Comparison of ENCODE assay signal across 7 cellular contexts in genomic region chr4:118849867-118850812, GRCh38. TPM values are rescaled to one million over a fixed set of nuclear protein-coding genes. Genes with fewer than 3 reads are reported as not detected.
DNase-seq lines count a peak whose midpoint lies in the region; ATAC-seq and TF ChIP-seq lines count a peak whose summit lies in the region.

No MANE protein-coding gene starts in this region.

- H3K27ac ChIP-seq in Karpas-422 (ENCODE audit: low read length), result no peak overlapping the region

- H3K4me1 ChIP-seq in Karpas-422 (ENCODE audit: low read length) (peaks cover 33% of the 10 kb centered on the region), skeletal muscle satellite cell (ENCODE audit: control insufficient read depth, insufficient read depth, low read length) (peaks cover 7% of the 10 kb centered on the region)

- intact Hi-C loops in left ventricle myocardium superior (cut with micrococcal nuclease), result no loop called here

- no peaks in the 10 kb centered on the region for H3K79me2 ChIP-seq in Karpas-422 (ENCODE audit: low read length)

- H3K9me2 ChIP-seq in Karpas-422 (replicated peaks; ENCODE audit: insufficient read depth, low read length), result no peaks in the 10 kb centered on the region

- no peak for TF ChIP-seq CTCF in GM12875 (IDR thresholded peaks at IDR 0.05; ENCODE audit: borderline replicate concordance, insufficient read depth, low read depth, low read length)

- H3K9me3 ChIP-seq in Karpas-422 (ENCODE audit: low read length), result no peaks in the 10 kb centered on the region
- H3K9me3 ChIP-seq in skeletal muscle satellite cell (replicated peaks; ENCODE audit: low read length), result no peaks in the 10 kb centered on the region

- no peaks in the 10 kb centered on the region for H4K20me1 ChIP-seq in Karpas-422 (ENCODE audit: insufficient read depth, low read depth, low read length)

- no peaks in the 10 kb centered on the region for H3K27me3 ChIP-seq in Karpas-422 (ENCODE audit: low read length)
- H3K27me3 ChIP-seq in skeletal muscle satellite cell (ENCODE audit: control insufficient read depth, insufficient read depth, low read length), result no peaks in the 10 kb centered on the region

- H3K4me2 ChIP-seq in Karpas-422 (ENCODE audit: low read depth, low read length, poor library complexity, severe bottlenecking) (peak overlapping the region; percentile 80), skeletal muscle satellite cell (ENCODE audit: low read length) (peak overlapping the region; percentile 77)

- peak overlapping the region; percentile 65 for H3K9ac ChIP-seq in Karpas-422 (ENCODE audit: low read length)
- H3K9ac ChIP-seq in skeletal muscle satellite cell (ENCODE audit: low read depth, low read length), result peak overlapping the region; percentile 37

- DNase-seq in Karpas-422 (peak; percentile 75), activated T-cell treated with anti-CD3 and anti-CD28 coated beads for 4 hours (peak; percentile 25), left ventricle myocardium superior (no peak)

- H3K4me3 ChIP-seq in GM12875 (ENCODE audit: low read depth, low read length) (peak overlapping the region; percentile 12), Karpas-422 (ENCODE audit: low read length) (peak overlapping the region; percentile 69), skeletal muscle satellite cell (ENCODE audit: low read length) (peak overlapping the region; percentile 58)

- ATAC-seq in GM21723 (IDR thresholded peaks at IDR 0.05; ENCODE audit: unreplicated experiment), result peak; percentile 96
- peak; percentile 27 for ATAC-seq in left ventricle myocardium superior
- ATAC-seq in GM18520 (IDR thresholded peaks at IDR 0.05; ENCODE audit: unreplicated experiment), result no peak

- peak overlapping the region; percentile 92 for H2AFZ ChIP-seq in Karpas-422 (ENCODE audit: low read length)

- H3K36me3 ChIP-seq in Karpas-422 (ENCODE audit: insufficient read depth, low read length) (no peaks in the 10 kb centered on the region), skeletal muscle satellite cell (ENCODE audit: insufficient read depth, low read length) (no peaks in the 10 kb centered on the region)

RNA-seq across cellular contexts. Expression of gene SEC24D, which starts 14.2 kb away (rescaled TPM):
- 45.6 and 65.0 TPM in 2 replicates for total RNA-seq in Karpas-422 (2014; rRNA removed; shearing (Covaris generic); ENCODE audit: low replicate concordance)
- total RNA-seq in left ventricle myocardium superior, result 12.5 TPM
- total RNA-seq in skeletal muscle satellite cell (2012; rRNA removed), result 76.6 and 81.7 TPM in 2 replicates

RNA-seq across cellular contexts. Expression of gene SYNPO2, which starts 38.5 kb away (rescaled TPM):
- total RNA-seq in Karpas-422 (2014; rRNA removed; shearing (Covaris generic); ENCODE audit: low replicate concordance), result 0.94 and 1.2 TPM in 2 replicates
- 188 TPM for total RNA-seq in left ventricle myocardium superior
- 3.0 and 7.0 TPM in 2 replicates for total RNA-seq in skeletal muscle satellite cell (2012; rRNA removed)

Comparison
In these comparisons a context has a peak if more than half of its experiments do, and no peak if none do; other contexts are left out.
1. H3K4me3 ChIP-seq: peak in every context shown above with its lines; median percentile 69 in Karpas-422; 58 in skeletal muscle satellite cell; 12 in GM12875.
2. RNA of gene SYNPO2, which starts 38.5 kb away (total RNA-seq): 188 TPM in left ventricle myocardium superior (single experiment); 0.94 to 1.2 TPM in Karpas-422; every median in the first group is over 10 times any median in the second.